Comparison of ENCODE assay signal across 8 cellular contexts in genomic region chr5:141650851-141651727, GRCh38. TPM values are rescaled to one million over a fixed set of nuclear protein-coding genes. Genes with fewer than 3 reads are reported as not detected.
DNase-seq lines count a peak whose midpoint lies in the region; ATAC-seq and TF ChIP-seq lines count a peak whose summit lies in the region.

Gene FCHSD1 (minus strand): TSS chr5:141651418. CDS start chr5:141651368, 50 bp downstream.

- H3K27me3 Mint-ChIP-seq in chondrocyte (ENCODE audit: low read depth), result no peaks in the 10 kb centered on the region

- peak; percentile 68 for DNase-seq in NCI-H146 (lab: John Stamatoyannopoulos, UW)
- DNase-seq in chondrocyte (ENCODE audit: low spot score), result no peak
- DNase-seq in kidney tubule cell (ENCODE audit: low spot score), result peak; percentile 82
- peak; percentile 62 for DNase-seq in stimulated activated CD4-positive, alpha-beta T cell treated with anti-CD3 and anti-CD28 coated beads, Interleukin-1b, Interleukin-23, amount 100 ng/mL, for 1 hour (ENCODE audit: low read depth in 2 of 2)
- no peak for DNase-seq in NCI-H510A treated with DMSO at 0.1 percent for 48 hours (lab: John Stamatoyannopoulos, UW)

- peak; percentile 61 for TF ChIP-seq POLR2A in GM15510 (IDR thresholded peaks at IDR 0.05; ENCODE audit: borderline replicate concordance, extremely low read depth, insufficient read length)

- H3K4me1 Mint-ChIP-seq in chondrocyte (ENCODE audit: low read depth), result peaks cover 20% of the 10 kb centered on the region

- ATAC-seq in HG02588 (IDR thresholded peaks at IDR 0.05; ENCODE audit: unreplicated experiment), result peak; percentile 94
- ATAC-seq in activated CD4-positive, CD25-positive, alpha-beta regulatory T cell treated with anti-CD3 and anti-CD28 coated beads, Interleukin-2, amount 50 U/mL, for 24 hours, result peak; percentile 87 to 89

- H3K27ac Mint-ChIP-seq in chondrocyte (ENCODE audit: unreplicated experiment), result peak within 1 kb of the TSS; percentile 86

- H3K4me3 Mint-ChIP-seq in chondrocyte (ENCODE audit: unreplicated experiment), result peak within 1 kb of the TSS; percentile 99

- peak; percentile 25 for TF ChIP-seq CTCF in chondrocyte (IDR thresholded peaks at IDR 0.05)

- no peaks in the 10 kb centered on the region for H3K9me3 Mint-ChIP-seq in chondrocyte (ENCODE audit: low read depth)

- H3K36me3 Mint-ChIP-seq in chondrocyte (ENCODE audit: low read depth), result peaks cover 6% of the 10 kb centered on the region

RNA-seq across cellular contexts. Expression of gene FCHSD1, which starts in this region (rescaled TPM):
- total RNA-seq in chondrocyte, result 16.4 to 29.8 TPM (median 24.7 TPM) in 3 replicates

Comparison
In these comparisons a context has a peak if more than half of its experiments do, and no peak if none do; other contexts are left out.
1. DNase-seq: peak in NCI-H146 (single experiment), kidney tubule cell (single experiment) and stimulated activated CD4-positive, alpha-beta T cell treated with anti-CD3 and anti-CD28 coated beads, Interleukin-1b, Interleukin-23, amount 100 ng/mL, for 1 hour (2 of 2); none in chondrocyte (single experiment) and NCI-H510A treated with DMSO at 0.1 percent for 48 hours (single experiment).